11 cellular contexts compared by ENCODE assay signal in the genomic region with DNA sequence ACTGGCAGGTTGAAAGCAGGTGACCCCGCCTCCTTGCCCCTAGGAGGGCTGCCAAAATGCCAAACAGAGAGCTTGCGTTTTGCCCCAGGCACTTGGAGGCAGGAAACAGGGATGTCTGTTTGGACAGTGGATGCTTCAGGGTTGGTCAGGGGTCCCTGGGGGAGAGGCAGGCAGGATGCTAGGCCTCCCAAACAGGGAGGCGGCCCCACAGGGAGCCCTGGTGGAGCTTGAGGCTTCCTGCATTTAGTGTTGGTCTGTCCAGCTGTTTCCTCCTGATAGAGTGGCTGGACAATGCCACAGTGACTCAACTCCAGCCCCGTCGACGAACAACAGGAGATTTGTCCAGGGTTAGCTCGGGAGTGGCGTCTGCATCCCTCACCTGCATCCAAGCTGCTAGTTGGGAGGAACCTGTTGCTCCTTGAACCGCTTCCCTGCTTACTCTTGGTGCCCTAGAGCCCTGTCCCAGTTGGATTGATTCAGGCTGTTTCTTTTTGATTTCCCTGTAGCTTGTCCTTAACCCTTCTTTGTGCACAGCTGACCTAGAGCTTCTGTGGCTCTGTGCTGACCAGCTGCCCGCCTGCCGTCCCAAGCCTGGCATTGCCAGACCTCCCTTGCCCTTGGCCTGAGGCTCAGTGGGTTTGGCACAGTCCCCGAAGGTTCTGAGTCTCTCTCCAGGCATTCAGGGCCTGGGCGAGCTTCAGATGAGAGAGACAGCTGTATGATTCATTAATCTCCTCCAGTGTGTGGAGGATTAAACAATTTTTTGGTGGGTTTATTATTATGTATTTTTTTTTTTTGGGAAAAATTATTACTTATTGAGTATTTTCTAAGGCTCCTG. TPM values are rescaled to one million over a fixed set of nuclear protein-coding genes. Genes with fewer than 3 reads are reported as not detected.
DNase-seq lines count a peak whose midpoint lies in the region; ATAC-seq and TF ChIP-seq lines count a peak whose summit lies in the region.
"Had no signal": no experiment of that assay in that cellular context is flagged by ENCODE, and none has a peak within 500 bp of the region (broad histone marks: within the 10 kb centered on the region; RNA-seq: fewer than 3 reads in every experiment).

No MANE protein-coding gene starts in this region.

- peak overlapping the region; percentile 46; the same call in 1 of the 2 replicates for H2AFZ ChIP-seq in PC-3 (ENCODE audit: low read length)

- ATAC-seq in PC-3 = peak; percentile 85
- ATAC-seq in activated naive CD8-positive, alpha-beta T cell treated with anti-CD3 and anti-CD28 coated beads, Interleukin-2, amount 50 U/mL, for 24 hours = no peak

- TF ChIP-seq CTCF in BE2C (IDR thresholded peaks at IDR 0.05; ENCODE audit: low read depth, low read length) (0 out of 2 replicates have a peak, but pooled peaks have one; percentile 14), PC-3 (conservative IDR thresholded peaks at IDR 0.05; ENCODE audit: low read depth, low read length) (no peak), epithelial cell of proximal tubule (conservative IDR thresholded peaks at IDR 0.05; ENCODE audit: low read depth, low read length) (peak; percentile 21)

- no peaks in the 10 kb centered on the region for H3K36me3 Mint-ChIP-seq in activated naive CD8-positive, alpha-beta T cell treated with anti-CD3 and anti-CD28 coated beads, Interleukin-2, amount 50 U/mL, for 24 hours (ENCODE audit: low read depth)

- POLR2A ChIA-PET in PC-3 (lab: Charles Lee; ENCODE audit: unreplicated experiment) = no interaction called here

- no peaks in the 10 kb centered on the region for H3K79me2 ChIP-seq in PC-3 (ENCODE audit: low read length)

- intact Hi-C loops in PC-3 (cut with micrococcal nuclease) = loop anchor here (2.0 kb wide), 1 partner anchor 50 kb away; no protein-coding TSS in a partner anchor

- H3K4me2 ChIP-seq in PC-3 (ENCODE audit: low read length) = peak overlapping the region; percentile 67

- peaks cover 10% of the 10 kb centered on the region for H3K4me1 Mint-ChIP-seq in activated naive CD8-positive, alpha-beta T cell treated with anti-CD3 and anti-CD28 coated beads, Interleukin-2, amount 50 U/mL, for 24 hours

- peak overlapping the region; percentile 64 for H3K27ac ChIP-seq in PC-3 (ENCODE audit: low read length)

- H3K36me3 ChIP-seq in BE2C (no peaks in the 10 kb centered on the region; the same call in 1 of the 2 replicates), PC-3 (ENCODE audit: low read depth, low read length) (no peaks in the 10 kb centered on the region)

- no peak overlapping the region for H3K4me3 Mint-ChIP-seq in activated naive CD8-positive, alpha-beta T cell treated with anti-CD3 and anti-CD28 coated beads, Interleukin-2, amount 50 U/mL, for 24 hours

- no TSS peak for BruUV-seq in PC-3 (replicated peaks; lab: Mats Ljungman, UMichigan)

- H3K9me3 ChIP-seq in BE2C = no peaks in the 10 kb centered on the region
- H3K9me3 ChIP-seq in PC-3 (ENCODE audit: low read length) = no peaks in the 10 kb centered on the region

- peak; percentile 55 for DNase-seq in BE2C
- DNase-seq in PC-3 = peak; percentile 74
- no peak for DNase-seq in epithelial cell of proximal tubule (ENCODE audit: low read depth)
- peak; percentile 22 for DNase-seq in mucosa of gallbladder (ENCODE audit: low spot score)
- DNase-seq in activated naive CD8-positive, alpha-beta T cell treated with anti-CD3 and anti-CD28 coated beads, Interleukin-2, amount 50 U/mL, for 24 hours = no peak
- no peak for DNase-seq in NCI-H82 (lab: John Stamatoyannopoulos, UW)
- DNase-seq in NCI-H1105 treated with DMSO at 0.1 percent for 48 hours (lab: John Stamatoyannopoulos, UW) = no peak
- no peak for DNase-seq in effector CD4-positive, alpha-beta T cell
- DNase-seq: activated CD4-positive, CD25-positive, alpha-beta regulatory T cell treated with anti-CD3 and anti-CD28 coated beads, Interleukin-2, amount 50 U/mL, for 72 hours; NCI-H1694 had no signal

- H3K9me2 ChIP-seq in PC-3 (replicated peaks; ENCODE audit: low read length) = no peaks in the 10 kb centered on the region

- H3F3A ChIP-seq in PC-3 (ENCODE audit: low read length, unreplicated experiment) = peaks cover 4% of the 10 kb centered on the region

- no peaks in the 10 kb centered on the region for H3K27me3 ChIP-seq in BE2C
- no peaks in the 10 kb centered on the region for H3K27me3 ChIP-seq in PC-3 (ENCODE audit: low read length)

- CTCF ChIA-PET in PC-3 (lab: Charles Lee) = interaction anchor here (0.7 to 1.4 kb wide), 2 partner anchors 50 to 199 kb away, joined by 3 to 5 read pairs; no protein-coding TSS in a partner anchor

- no peak overlapping the region for H3K9ac ChIP-seq in PC-3 (ENCODE audit: low read length)

- H3K27me3 Mint-ChIP-seq in activated naive CD8-positive, alpha-beta T cell treated with anti-CD3 and anti-CD28 coated beads, Interleukin-2, amount 50 U/mL, for 24 hours = peaks cover 18% of the 10 kb centered on the region
- H3K27me3 Mint-ChIP-seq: progenitor cell of endocrine pancreas had no signal

- H4K20me1 ChIP-seq in PC-3 (ENCODE audit: low read length) = no peaks in the 10 kb centered on the region

- peaks cover 9% of the 10 kb centered on the region for H3K4me1 ChIP-seq in BE2C
- peaks cover 20% of the 10 kb centered on the region for H3K4me1 ChIP-seq in PC-3 (ENCODE audit: insufficient read depth, low read length)

- H3K27ac Mint-ChIP-seq in activated naive CD8-positive, alpha-beta T cell treated with anti-CD3 and anti-CD28 coated beads, Interleukin-2, amount 50 U/mL, for 24 hours = no peak overlapping the region
- H3K27ac Mint-ChIP-seq: progenitor cell of endocrine pancreas had no signal

- H3K4me3 ChIP-seq in BE2C (ENCODE audit: low read depth, low read length) (no peak overlapping the region), PC-3 (ENCODE audit: low read length) (no peak overlapping the region; the same call in 1 of the 2 replicates), epithelial cell of proximal tubule (ENCODE audit: low read depth, low read length) (no peak overlapping the region)

- no peaks in the 10 kb centered on the region for H3K9me3 Mint-ChIP-seq in activated naive CD8-positive, alpha-beta T cell treated with anti-CD3 and anti-CD28 coated beads, Interleukin-2, amount 50 U/mL, for 24 hours

RNA-seq across cellular contexts. Expression of gene TSPAN9, which starts 45.9 kb away (rescaled TPM):
- polyA plus RNA-seq in BE2C (2012; ENCODE audit: insufficient read depth, insufficient read length, low read depth) = 192 TPM
- total RNA-seq in PC-3 (2014; rRNA removed) (5.1 and 6.2 TPM in 2 replicates), epithelial cell of proximal tubule (20.5 and 21.6 TPM in 2 replicates), mucosa of gallbladder (38.7 TPM)

Comparison
In these comparisons a context has a peak if more than half of its experiments do, and no peak if none do; other contexts are left out.
1. DNase-seq: peak in BE2C (single experiment), PC-3 (single experiment) and mucosa of gallbladder (single experiment); none in epithelial cell of proximal tubule (single experiment), activated naive CD8-positive, alpha-beta T cell treated with anti-CD3 and anti-CD28 coated beads, Interleukin-2, amount 50 U/mL, for 24 hours (single experiment), NCI-H82 (single experiment), NCI-H1105 treated with DMSO at 0.1 percent for 48 hours (single experiment) and effector CD4-positive, alpha-beta T cell (single experiment).